15 cellular contexts compared by ENCODE assay signal in the genomic region with DNA sequence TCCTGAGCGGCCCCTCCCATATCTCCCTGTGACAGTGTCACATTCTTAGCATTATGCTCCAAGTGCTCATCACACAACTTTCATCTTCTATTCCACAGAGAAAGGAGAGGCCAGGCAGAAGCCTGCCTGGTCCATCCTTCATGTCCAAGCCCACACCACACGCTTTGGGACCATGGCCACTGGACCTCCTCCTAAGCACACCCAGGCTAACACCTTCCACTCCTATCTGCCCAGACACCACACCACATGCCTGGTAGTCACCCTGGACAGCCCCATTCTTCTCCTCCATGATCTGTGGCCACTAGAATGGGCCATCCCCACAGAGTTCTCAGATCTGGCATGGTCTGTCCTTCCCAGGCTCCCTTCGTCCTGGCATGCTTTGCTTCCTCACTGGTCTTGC.
"Had no signal": no experiment of that assay in that cellular context is flagged by ENCODE, and none has a peak within 500 bp of the region (broad histone marks: within the 10 kb centered on the region; RNA-seq: fewer than 3 reads in every experiment).

No MANE protein-coding gene starts in this region.

- H3K4me1 ChIP-seq: ascending aorta, breast epithelium, prostate gland, right atrium auricular region, testis, upper lobe of right lung had no signal

- H3K27ac ChIP-seq: ascending aorta, breast epithelium, prostate gland, right atrium auricular region, skin epidermis, testis, upper lobe of right lung had no signal

- H3K27me3 Mint-ChIP-seq: activated CD4-positive, alpha-beta T cell treated with anti-CD3 and anti-CD28 coated beads, Interleukin-2, amount 10 ng/mL, durations not matched to agents 7 days and 5 days; activated naive CD4-positive, alpha-beta T cell treated with anti-CD3 and anti-CD28 coated beads, Interleukin-2, amount 10 ng/mL, durations not matched to agents 7 days and 5 days had no signal

- H3K27ac Mint-ChIP-seq: activated CD4-positive, alpha-beta T cell treated with anti-CD3 and anti-CD28 coated beads, Interleukin-2, amount 10 ng/mL, durations not matched to agents 7 days and 5 days; activated naive CD4-positive, alpha-beta T cell treated with anti-CD3 and anti-CD28 coated beads, Interleukin-2, amount 10 ng/mL, durations not matched to agents 7 days and 5 days; endodermal cell had no signal

- H3K27me3 ChIP-seq: ascending aorta, breast epithelium, right atrium auricular region, testis, upper lobe of right lung had no signal

- DNase-seq: activated CD4-positive, alpha-beta T cell treated with anti-CD3 and anti-CD28 coated beads, Interleukin-2, amount 10 ng/mL, durations not matched to agents 7 days and 5 days; activated CD4-positive, CD25-positive, alpha-beta regulatory T cell; activated naive CD4-positive, alpha-beta T cell treated with anti-CD3 and anti-CD28 coated beads, Interleukin-2, amount 10 ng/mL, durations not matched to agents 7 days and 5 days; endodermal cell; kidney glomerular epithelial cell; left ventricle myocardium superior; T1000; testis; upper lobe of right lung had no signal

- H3K4me1 Mint-ChIP-seq: activated CD4-positive, alpha-beta T cell treated with anti-CD3 and anti-CD28 coated beads, Interleukin-2, amount 10 ng/mL, durations not matched to agents 7 days and 5 days; activated naive CD4-positive, alpha-beta T cell treated with anti-CD3 and anti-CD28 coated beads, Interleukin-2, amount 10 ng/mL, durations not matched to agents 7 days and 5 days; endodermal cell had no signal

- H3K4me3 Mint-ChIP-seq: activated CD4-positive, alpha-beta T cell treated with anti-CD3 and anti-CD28 coated beads, Interleukin-2, amount 10 ng/mL, durations not matched to agents 7 days and 5 days; activated naive CD4-positive, alpha-beta T cell treated with anti-CD3 and anti-CD28 coated beads, Interleukin-2, amount 10 ng/mL, durations not matched to agents 7 days and 5 days; endodermal cell had no signal

- H3K9me3 ChIP-seq: ascending aorta, breast epithelium, prostate gland, right atrium auricular region, testis, upper lobe of right lung had no signal

- H3K4me3 ChIP-seq: ascending aorta, breast epithelium, prostate gland, right atrium auricular region, skin epidermis, testis, upper lobe of right lung had no signal

- H3K9me3 Mint-ChIP-seq: activated CD4-positive, alpha-beta T cell treated with anti-CD3 and anti-CD28 coated beads, Interleukin-2, amount 10 ng/mL, durations not matched to agents 7 days and 5 days; activated naive CD4-positive, alpha-beta T cell treated with anti-CD3 and anti-CD28 coated beads, Interleukin-2, amount 10 ng/mL, durations not matched to agents 7 days and 5 days; endodermal cell had no signal

- ATAC-seq: left ventricle myocardium superior, upper lobe of right lung had no signal

- FAIRE-seq: frontal cortex had no signal
